In the genomic region with DNA sequence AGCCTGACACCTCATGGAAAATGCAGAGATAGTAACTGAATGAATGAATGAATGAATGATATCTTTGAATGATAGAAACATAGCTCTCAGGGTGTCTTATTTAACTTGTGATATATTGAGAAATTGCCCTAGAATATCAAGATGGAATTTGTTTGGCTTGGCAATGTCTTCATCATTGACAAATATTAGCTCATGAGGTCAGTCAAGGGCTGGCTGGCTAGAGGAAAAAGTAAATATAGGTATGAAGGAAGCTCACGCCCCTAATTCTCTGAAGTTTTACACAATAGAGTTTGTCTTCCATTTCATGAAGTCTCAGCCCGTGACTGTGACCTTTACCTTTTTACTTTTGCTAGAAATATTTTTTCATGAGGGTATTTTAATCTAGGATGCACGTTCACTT, we compare ENCODE assay signal across 21 cellular contexts.
"Had no signal": no experiment of that assay in that cellular context is flagged by ENCODE, and none has a peak within 500 bp of the region (broad histone marks: within the 10 kb centered on the region; RNA-seq: fewer than 3 reads in every experiment).

No MANE protein-coding gene starts in this region.

- ATAC-seq: activated CD8-positive, alpha-beta T cell treated with anti-CD3 and anti-CD28 coated beads, Interleukin-2, amount 10 ng/mL, durations not matched to agents 7 days and 5 days; gastrocnemius medialis; naive thymus-derived CD4-positive, alpha-beta T cell had no signal

- H3K27ac ChIP-seq: coronary artery, esophagus squamous epithelium, gastrocnemius medialis, spleen, WERI-Rb-1 had no signal

- H3K4me1 ChIP-seq: esophagus squamous epithelium, gastrocnemius medialis, spleen had no signal

- H3K4me3 ChIP-seq: coronary artery, esophagus squamous epithelium, gastrocnemius medialis, spleen had no signal

- FAIRE-seq: astrocyte, bronchial epithelial cell, islet of Langerhans, urothelium cell line had no signal

- DNase-seq: activated CD4-positive, alpha-beta T cell treated with anti-CD3 and anti-CD28 coated beads, Interleukin-2, amount 10 ng/mL, durations not matched to agents 7 days and 5 days; activated CD4-positive, CD25-positive, alpha-beta regulatory T cell treated with anti-CD3 and anti-CD28 coated beads, Interleukin-2, amount 50 U/mL, for 72 hours; activated CD8-positive, alpha-beta T cell treated with anti-CD3 and anti-CD28 coated beads, Interleukin-2, amount 10 ng/mL, durations not matched to agents 7 days and 5 days; activated naive CD4-positive, alpha-beta T cell; activated naive CD8-positive, alpha-beta T cell treated with anti-CD3 and anti-CD28 coated beads for 36 hours; endodermal cell; esophagus squamous epithelium; gastrocnemius medialis; head of caudate nucleus; naive thymus-derived CD4-positive, alpha-beta T cell; occipital lobe; retina; spleen; stimulated activated CD4-positive, alpha-beta T cell treated with anti-CD3 and anti-CD28 coated beads, Interleukin-4, amount 100 ng/mL, for 1 hour; stimulated activated naive CD4-positive, alpha-beta T cell treated with Interleukin-2 at 50 U/mL for 16 hours; WERI-Rb-1 had no signal

- H3K27me3 ChIP-seq: esophagus squamous epithelium, gastrocnemius medialis, spleen had no signal

- H3K9me3 ChIP-seq: gastrocnemius medialis had no signal

- H3K36me3 ChIP-seq: esophagus squamous epithelium, gastrocnemius medialis, spleen, WERI-Rb-1 had no signal
